19 cellular contexts compared by ENCODE assay signal in the genomic region with DNA sequence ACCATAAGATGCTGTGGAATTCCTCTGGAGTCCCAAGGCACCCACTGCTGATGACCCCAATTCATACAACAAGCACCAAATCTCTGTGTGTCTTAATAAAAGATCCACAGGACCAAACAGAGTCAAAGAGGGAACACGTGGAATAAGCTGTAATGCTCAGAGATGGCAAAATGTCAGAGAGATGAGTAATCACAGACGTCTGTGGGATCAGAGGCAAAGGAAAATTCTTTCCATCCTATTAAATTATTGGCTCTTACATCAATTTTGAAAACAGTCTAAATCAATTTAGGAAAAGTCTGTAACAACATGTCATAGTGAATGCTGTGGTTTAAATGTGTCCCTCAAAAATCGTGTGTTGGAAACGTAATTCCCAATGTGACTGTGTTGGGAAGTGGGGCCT. TPM values are rescaled to one million over a fixed set of nuclear protein-coding genes. Genes with fewer than 3 reads are reported as not detected.
DNase-seq lines count a peak whose midpoint lies in the region; ATAC-seq, FAIRE-seq and TF ChIP-seq lines count a peak whose summit lies in the region.
"Had no signal": no experiment of that assay in that cellular context is flagged by ENCODE, and none has a peak within 500 bp of the region (broad histone marks: within the 10 kb centered on the region; RNA-seq: fewer than 3 reads in every experiment).

No MANE protein-coding gene starts in this region.

- H3K36me3 Mint-ChIP-seq in chondrocyte (ENCODE audit: low read depth): no peaks in the 10 kb centered on the region
- H3K36me3 Mint-ChIP-seq: memory B cell; stimulated activated effector memory CD8-positive, alpha-beta T cell treated with anti-CD3 and anti-CD28 coated beads, Interleukin-12 subunit alpha, Interleukin-12 subunit beta, amount 100 ng/mL, for 72 hours; type B pancreatic cell had no signal

- H3K27me3 Mint-ChIP-seq in chondrocyte (ENCODE audit: low read depth): no peaks in the 10 kb centered on the region
- H3K27me3 Mint-ChIP-seq: memory B cell, type B pancreatic cell had no signal

- peak overlapping the region; percentile 80 for H3K27ac Mint-ChIP-seq in chondrocyte (ENCODE audit: unreplicated experiment)
- H3K27ac Mint-ChIP-seq: memory B cell; stimulated activated effector memory CD8-positive, alpha-beta T cell treated with anti-CD3 and anti-CD28 coated beads, Interleukin-12 subunit alpha, Interleukin-12 subunit beta, amount 100 ng/mL, for 72 hours; type B pancreatic cell had no signal

- no peak for ATAC-seq in HG02763 (IDR thresholded peaks at IDR 0.05; ENCODE audit: unreplicated experiment)
- ATAC-seq: activated T-cell treated with anti-CD3 and anti-CD28 coated beads, Interleukin-2, amount 50 U/mL, for 4 hours; stimulated activated effector memory CD8-positive, alpha-beta T cell treated with anti-CD3 and anti-CD28 coated beads, Interleukin-12 subunit alpha, Interleukin-12 subunit beta, amount 100 ng/mL, for 72 hours had no signal

- no peak overlapping the region for H3K4me3 Mint-ChIP-seq in chondrocyte (ENCODE audit: unreplicated experiment)
- H3K4me3 Mint-ChIP-seq: activated T-cell treated with anti-CD3 and anti-CD28 coated beads, Interleukin-2, amount 50 U/mL, for 4 hours; memory B cell; stimulated activated effector memory CD8-positive, alpha-beta T cell treated with anti-CD3 and anti-CD28 coated beads, Interleukin-12 subunit alpha, Interleukin-12 subunit beta, amount 100 ng/mL, for 72 hours; type B pancreatic cell had no signal

- peaks cover 15% of the 10 kb centered on the region for H3K4me1 Mint-ChIP-seq in chondrocyte (ENCODE audit: low read depth)
- H3K4me1 Mint-ChIP-seq: memory B cell; stimulated activated effector memory CD8-positive, alpha-beta T cell treated with anti-CD3 and anti-CD28 coated beads, Interleukin-12 subunit alpha, Interleukin-12 subunit beta, amount 100 ng/mL, for 72 hours had no signal

- in situ Hi-C loops in ACHN (cut with HindIII; ENCODE audit: low pct_ligation_motif_present, low pct_unique_long_range_greater_than_20kb, low sequenced_read_pairs): no loop called here

- DNase-seq in AG09319 (ENCODE audit: extremely low read depth, low read depth) (peak; percentile 35), HTR-8/SVneo (ENCODE audit: insufficient read length, low spot score) (peak; percentile 17), chondrocyte (ENCODE audit: low spot score) (no peak), myocyte (ENCODE audit: low read depth) (peak; percentile 40), NCI-H1930 (lab: John Stamatoyannopoulos, UW) (no peak), iPS-NIHi11 (ENCODE audit: low spot score) (no peak), ACHN (no peak)
- DNase-seq: activated T-cell treated with anti-CD3 and anti-CD28 coated beads, Interleukin-2, amount 50 U/mL, for 4 hours; dorsolateral prefrontal cortex; NCI-H1694; NCI-H510A had no signal

- FAIRE-seq in HTR-8/SVneo (lab: Jason Lieb, UNC): no peak
- FAIRE-seq: frontal cortex, GM12891, TTC549 had no signal

- no peaks in the 10 kb centered on the region for H3K9me3 Mint-ChIP-seq in chondrocyte (ENCODE audit: low read depth)
- H3K9me3 Mint-ChIP-seq: activated T-cell treated with anti-CD3 and anti-CD28 coated beads, Interleukin-2, amount 50 U/mL, for 4 hours; memory B cell; stimulated activated effector memory CD8-positive, alpha-beta T cell treated with anti-CD3 and anti-CD28 coated beads, Interleukin-12 subunit alpha, Interleukin-12 subunit beta, amount 100 ng/mL, for 72 hours; type B pancreatic cell had no signal

- no peak for TF ChIP-seq CTCF in AG09319 (IDR thresholded peaks at IDR 0.05; ENCODE audit: low read depth, low read length)
- TF ChIP-seq CTCF in chondrocyte (IDR thresholded peaks at IDR 0.05): no peak

RNA-seq across cellular contexts. Expression of gene SAMD3, which starts 17.5 kb away (rescaled TPM):
- total RNA-seq in chondrocyte (0.35 to 0.77 TPM in 2 of 3 replicates, not detected in the other), myocyte (not detected in 2 replicates)
- polyA plus RNA-seq in myocyte (2012): not detected
- total RNA-seq: SK-MEL-5 had no signal

Comparison
In these comparisons a context has a peak if more than half of its experiments do, and no peak if none do; other contexts are left out.
1. DNase-seq: peak in AG09319 (single experiment), HTR-8/SVneo (single experiment) and myocyte (single experiment); none in chondrocyte (single experiment), NCI-H1930 (0 of 2), iPS-NIHi11 (single experiment) and ACHN (single experiment).